10 cellular contexts compared by ENCODE assay signal in the genomic region with DNA sequence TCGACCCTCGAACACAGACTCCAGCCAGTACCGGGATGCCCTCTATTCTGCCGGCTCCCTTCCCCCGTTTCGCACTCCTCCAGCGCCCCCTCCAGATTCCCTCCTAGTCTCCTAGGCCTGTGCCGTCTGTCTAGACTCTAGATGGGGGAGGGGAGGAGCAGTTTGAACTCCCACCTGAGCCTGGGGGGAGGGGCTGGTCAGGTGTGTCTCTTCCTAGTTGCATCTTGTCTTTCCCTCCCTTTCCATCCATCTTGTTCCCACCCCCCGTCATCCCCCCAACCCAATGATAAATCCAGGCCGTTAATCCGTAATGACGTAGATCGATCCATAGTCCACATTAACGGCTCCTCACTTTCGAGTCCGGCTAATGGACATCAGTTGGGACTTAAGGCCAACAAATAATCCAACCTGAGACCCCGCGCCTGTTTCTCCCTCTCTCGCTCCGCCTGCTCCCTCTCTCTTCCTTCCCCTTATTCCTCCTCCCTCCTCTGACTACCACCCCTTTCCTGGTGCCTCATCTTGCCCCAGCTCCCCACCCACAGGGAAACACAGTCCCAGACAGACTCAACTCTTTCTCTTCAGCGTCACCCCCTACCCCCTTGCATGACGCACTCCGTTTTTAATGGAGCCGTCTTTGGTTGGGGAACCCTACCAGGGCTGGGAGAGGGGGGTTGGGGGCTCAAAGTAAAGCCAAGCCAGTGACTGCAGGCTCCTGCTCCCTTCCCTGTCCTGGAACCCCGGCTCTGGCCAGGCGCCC. TPM values are rescaled to one million over a fixed set of nuclear protein-coding genes. Genes with fewer than 3 reads are reported as not detected.
DNase-seq lines count a peak whose midpoint lies in the region; ATAC-seq, FAIRE-seq and TF ChIP-seq lines count a peak whose summit lies in the region.
"Had no signal": no experiment of that assay in that cellular context is flagged by ENCODE, and none has a peak within 500 bp of the region (broad histone marks: within the 10 kb centered on the region; RNA-seq: fewer than 3 reads in every experiment).

No MANE protein-coding gene starts in this region.

- no peak for TF ChIP-seq CTCF in fibroblast of pulmonary artery (IDR thresholded peaks at IDR 0.05; ENCODE audit: low read length, missing control alignments)

- ATAC-seq in HG03432 (IDR thresholded peaks at IDR 0.05; ENCODE audit: unreplicated experiment) = no peak

- intact Hi-C loops in posterior vena cava (cut with DNase I) = loop anchor here (5.0 to 10.0 kb wide), 2 partner anchors 242 to 260 kb away; no protein-coding TSS in a partner anchor

- FAIRE-seq in GM12891 (lab: Jason Lieb, UNC) = peak; percentile 60
- FAIRE-seq: endometrium had no signal

- no peak for TF ChIP-seq POLR2A in GM12891 (IDR thresholded peaks at IDR 0.05; ENCODE audit: low read depth, low read length)

- DNase-seq in GM12891 (ENCODE audit: insufficient read length, low spot score) (no peak), RKO (ENCODE audit: low spot score) (peak; percentile 36), fibroblast of pulmonary artery (ENCODE audit: low read depth) (no peak), skeletal muscle cell (ENCODE audit: low read depth) (no peak), NCI-H2171 treated with DMSO at 0.1 percent for 48 hours (lab: John Stamatoyannopoulos, UW) (no peak), GOT3 (lab: John Stamatoyannopoulos, UW) (no peak), posterior vena cava (ENCODE audit: low spot score) (no peak)

- H3K4me3 ChIP-seq in fibroblast of pulmonary artery (replicated peaks; ENCODE audit: low read depth, low read length) = peak overlapping the region; percentile 41
- H3K4me3 ChIP-seq in skeletal muscle cell (ENCODE audit: low read depth, low read length) = peak overlapping the region; percentile 51
- H3K4me3 ChIP-seq: SK-N-MC had no signal

TF ChIP-seq in GM12891, 5 proteins besides CTCF, POLR2A, EP300 and RAD21:
- TF ChIP-seq SPI1 (IDR thresholded peaks at IDR 0.05; ENCODE audit: low read depth, low read length) = no peak

RNA-seq across cellular contexts. Expression of gene HOXB5, which starts 3.3 kb away (rescaled TPM):
- polyA plus RNA-seq in GM12891 (2012; ENCODE audit: low read depth, missing spikeins) = not detected
- total RNA-seq in posterior vena cava = 1 to 10 TPM; 1.1 to 2.8 TPM

RNA-seq across cellular contexts. Expression of gene HOXB3, which starts 6.9 kb away (rescaled TPM):
- polyA plus RNA-seq in GM12891 (2012; ENCODE audit: low read depth, missing spikeins) = 6.2 TPM
- total RNA-seq in posterior vena cava = 10 to 100 TPM; 16.0 to 23.6 TPM

RNA-seq across cellular contexts. Expression of gene HOXB6, which starts 7.9 kb away (rescaled TPM):
- polyA plus RNA-seq in GM12891 (2012; ENCODE audit: low read depth, missing spikeins) = 0.12 TPM
- 1 to 10 TPM; 3.9 to 6.7 TPM for total RNA-seq in posterior vena cava

RNA-seq across cellular contexts. Expression of gene HOXB7, which starts 13.9 kb away (rescaled TPM):
- 2.3 TPM for polyA plus RNA-seq in GM12891 (2012; ENCODE audit: low read depth, missing spikeins)
- 10 to 100 TPM in 1 of 2 donors, 1 to 10 TPM in 1; 8.0 to 11.1 TPM for total RNA-seq in posterior vena cava

RNA-seq across cellular contexts. Expression of gene HOXB8, which starts 18.2 kb away (rescaled TPM):
- polyA plus RNA-seq in GM12891 (2012; ENCODE audit: low read depth, missing spikeins) = not detected
- under 1 TPM; 0.19 to 0.93 TPM for total RNA-seq in posterior vena cava
